In genomic region chr16:70391881-70392481, GRCh38 we compare ENCODE assay signal across 11 cellular contexts. TPM values are rescaled to one million over a fixed set of nuclear protein-coding genes. Genes with fewer than 3 reads are reported as not detected.
A peak's percentile ranks its signal among the peaks of the same experiment; 100 is the strongest.
DNase-seq lines count a peak whose midpoint lies in the region; ATAC-seq and TF ChIP-seq lines count a peak whose summit lies in the region.
"Had no signal": no experiment of that assay in that cellular context is flagged by ENCODE, and none has a peak within 500 bp of the region (broad histone marks: within the 10 kb centered on the region; RNA-seq: fewer than 3 reads in every experiment).

No MANE protein-coding gene starts in this region.

- H2BK5ac ChIP-seq in IMR-90 (ENCODE audit: low read depth, low read length, poor library complexity, severe bottlenecking), result no peak overlapping the region

- CTCF ChIA-PET in IMR-90 (lab: Yijun Ruan, JAX), result interaction anchor here (0.9 kb wide), 1 partner anchor 9 kb away, joined by 3 read pairs; no protein-coding TSS in a partner anchor

- H4K91ac ChIP-seq in IMR-90 (ENCODE audit: insufficient read depth, low read depth, low read length), result peak overlapping the region; percentile 41; the same call in 1 of the 2 replicates

- no peaks in the 10 kb centered on the region for H3K27me3 ChIP-seq in IMR-90 (ENCODE audit: control insufficient read depth, insufficient read depth, low read length)
- no peaks in the 10 kb centered on the region for H3K27me3 ChIP-seq in effector memory CD4-positive, alpha-beta T cell (replicated peaks; ENCODE audit: control insufficient read depth, insufficient read depth, low read length, poor library complexity, severe bottlenecking)
- H3K27me3 ChIP-seq: body of pancreas, SJCRH30 had no signal

- H2BK120ac ChIP-seq in IMR-90 (ENCODE audit: low read depth, low read length), result peak overlapping the region; percentile 18; the same call in 1 of the 2 replicates

- peak overlapping the region; percentile 70 for H3K4ac ChIP-seq in IMR-90 (ENCODE audit: low read depth, low read length)

- H4K8ac ChIP-seq in IMR-90 (ENCODE audit: low read depth in 2 of 2, low read length in 2 of 2), result peak overlapping the region; percentile 4 to 34; a peak in 1 of 4 replicates

- H3K4me3 ChIP-seq in IMR-90 (ENCODE audit: insufficient read depth, low read depth, low read length), result no peak overlapping the region
- H3K4me3 ChIP-seq in cardiac fibroblast (replicated peaks in 1 of 2; ENCODE audit: low read depth in 2 of 2, low read length in 2 of 2), result no peak overlapping the region
- no peak overlapping the region for H3K4me3 ChIP-seq in effector memory CD4-positive, alpha-beta T cell (ENCODE audit: insufficient read depth, low read depth, low read length, poor library complexity, severe bottlenecking)
- H3K4me3 ChIP-seq: body of pancreas, SJCRH30 had no signal

- peak overlapping the region; percentile 91 for H2AK9ac ChIP-seq in IMR-90 (replicated peaks; ENCODE audit: low read depth, low read length, poor library complexity)

- TF ChIP-seq RAD21 in IMR-90 (IDR thresholded peaks at IDR 0.05; ENCODE audit: low read length), result no peak

- POLR2A ChIA-PET in IMR-90 (lab: Charles Lee; ENCODE audit: unreplicated experiment), result no interaction called here

- no CpG with 5 or more reads among the region's 7 CpGs for WGBS in IMR-90 (ENCODE audit: extremely low coverage in 2 of 2, insufficient read length in 1 of 2), 2 experiments

- peaks cover 5% of the 10 kb centered on the region; the same call in 1 of the 2 replicates for H4K20me1 ChIP-seq in IMR-90 (ENCODE audit: insufficient read depth, low read length)

- intact Hi-C loops in IMR-90 (cut with micrococcal nuclease), result no loop called here

- H3K79me1 ChIP-seq in IMR-90 (ENCODE audit: low read depth in 1 of 2, low read length in 2 of 2), result peaks cover 0 to 52% of the 10 kb centered on the region in 2 experiments; a peak in 3 of 4 replicates

- DNase-seq in AG09319 (ENCODE audit: extremely low read depth, low read depth), result peak; percentile 47
- DNase-seq in IMR-90, result peak; percentile 70
- DNase-seq in cardiac fibroblast (ENCODE audit: low read depth in 2 of 2), result peak; percentile 47 to 78
- DNase-seq in iris pigment epithelial cell (ENCODE audit: low read depth), result peak; percentile 63
- DNase-seq in Kasumi-1 (lab: John Stamatoyannopoulos, UW), result no peak
- no peak for DNase-seq in effector memory CD4-positive, alpha-beta T cell
- DNase-seq: NCI-H2081, SJCRH30 had no signal

- no peak for TF ChIP-seq POLR2A in IMR-90 (IDR thresholded peaks at IDR 0.05; ENCODE audit: low read depth, low read length)

- H3K14ac ChIP-seq in IMR-90 (replicated peaks; ENCODE audit: low read depth, low read length), result peak overlapping the region; percentile 63; the same call in 1 of the 2 replicates

- H3K9ac ChIP-seq in IMR-90 (ENCODE audit: low read depth, low read length), result no peak overlapping the region

- no peaks in the 10 kb centered on the region for H3K9me3 ChIP-seq in IMR-90 (ENCODE audit: control insufficient read depth, insufficient read depth, low read length)
- H3K9me3 ChIP-seq in effector memory CD4-positive, alpha-beta T cell (ENCODE audit: control insufficient read depth, low read length), result no peaks in the 10 kb centered on the region
- H3K9me3 ChIP-seq: body of pancreas, SJCRH30 had no signal

- no peak overlapping the region for H3K4me2 ChIP-seq in IMR-90 (ENCODE audit: low read depth, low read length)

- dilution Hi-C loops in IMR-90 (cut with HindIII; ENCODE audit: low sequenced_read_pairs, unreplicated experiment), result no loop called here

- ATAC-seq in IMR-90 (ENCODE audit: low read depth) (peak; percentile 83), HG03442 (IDR thresholded peaks at IDR 0.05; ENCODE audit: unreplicated experiment) (no peak), HG02973 (IDR thresholded peaks at IDR 0.05; ENCODE audit: unreplicated experiment) (no peak)
- ATAC-seq: body of pancreas had no signal

- H2BK15ac ChIP-seq in IMR-90 (ENCODE audit: low read depth, low read length), result peak overlapping the region; percentile 46; the same call in 1 of the 3 replicates

- in situ Hi-C loops in IMR-90 (cut with MboI; ENCODE audit: low sequenced_read_pairs), result no loop called here

- H3K4me1 ChIP-seq in IMR-90 (ENCODE audit: control insufficient read depth, insufficient read depth, low read length), result peaks cover 9% of the 10 kb centered on the region
- H3K4me1 ChIP-seq in effector memory CD4-positive, alpha-beta T cell (ENCODE audit: control insufficient read depth, insufficient read depth, low read length, poor library complexity, severe bottlenecking), result no peaks in the 10 kb centered on the region
- H3K4me1 ChIP-seq: body of pancreas, SJCRH30 had no signal

- H2BK20ac ChIP-seq in IMR-90 (ENCODE audit: low read depth, low read length), result no peak overlapping the region

- H4K5ac ChIP-seq in IMR-90 (ENCODE audit: low read depth, low read length), result no peak overlapping the region

- peak overlapping the region; percentile 63 for H2AFZ ChIP-seq in IMR-90 (replicated peaks; ENCODE audit: low read length, poor library complexity)

- no peak overlapping the region for H3K18ac ChIP-seq in IMR-90 (ENCODE audit: low read depth, low read length)

- H3K56ac ChIP-seq in IMR-90 (ENCODE audit: extremely low read depth, insufficient read depth, low read length), result no peak overlapping the region; the same call in 1 of the 2 replicates

- TF ChIP-seq CTCF in AG09319 (IDR thresholded peaks at IDR 0.05; ENCODE audit: low read depth, low read length), result no peak
- TF ChIP-seq CTCF in IMR-90 (conservative IDR thresholded peaks at IDR 0.05; ENCODE audit: low read depth, low read length), result no peak
- no peak for TF ChIP-seq CTCF in cardiac fibroblast (IDR thresholded peaks at IDR 0.05; ENCODE audit: low read depth, low read length)

- H2AK5ac ChIP-seq in IMR-90 (ENCODE audit: low read depth, low read length), result peak overlapping the region; percentile 87

- H3K36me3 ChIP-seq in IMR-90 (ENCODE audit: control insufficient read depth, insufficient read depth, low read length), result peaks cover 18% of the 10 kb centered on the region
- H3K36me3 ChIP-seq in effector memory CD4-positive, alpha-beta T cell (ENCODE audit: control insufficient read depth, insufficient read depth, low read length), result no peaks in the 10 kb centered on the region
- H3K36me3 ChIP-seq: SJCRH30 had no signal

- H3K23ac ChIP-seq in IMR-90 (ENCODE audit: low read depth, low read length), result 0 out of 2 replicates have a peak overlapping the region, but pooled peaks have one; percentile 16

- peaks cover 17% of the 10 kb centered on the region for H3K9me1 ChIP-seq in IMR-90 (ENCODE audit: insufficient read depth, low read length)

- H3K27ac ChIP-seq in IMR-90 (ENCODE audit: insufficient read depth, low read length), result no peak overlapping the region
- no peak overlapping the region for H3K27ac ChIP-seq in effector memory CD4-positive, alpha-beta T cell (ENCODE audit: insufficient read depth, low read length, poor library complexity, severe bottlenecking)
- H3K27ac ChIP-seq: body of pancreas, SJCRH30 had no signal

- BruUV-seq in IMR-90 (replicated peaks; lab: Mats Ljungman, UMichigan), result no TSS peak

TF ChIP-seq in IMR-90, 13 proteins besides CTCF, POLR2A, EP300 and RAD21:
- TF ChIP-seq CEBPB (IDR thresholded peaks at IDR 0.05; ENCODE audit: low read depth, low read length), result no peak
- no peak for TF ChIP-seq SMC3 (IDR thresholded peaks at IDR 0.05; ENCODE audit: low read depth, low read length)
- no peak for TF ChIP-seq RCOR1 (IDR thresholded peaks at IDR 0.05; ENCODE audit: insufficient replicate concordance, low read length)
- no peak for TF ChIP-seq USF2 (IDR thresholded peaks at IDR 0.05; ENCODE audit: low read depth, low read length)
- TF ChIP-seq RFX5 (IDR thresholded peaks at IDR 0.05; ENCODE audit: low read depth, low read length), result no peak
- no peak for TF ChIP-seq MAFK (IDR thresholded peaks at IDR 0.05; ENCODE audit: low read depth, low read length)
- no peak for TF ChIP-seq ELK1 (IDR thresholded peaks at IDR 0.05; ENCODE audit: borderline replicate concordance, low read depth, low read length)
- no peak for TF ChIP-seq MAZ (IDR thresholded peaks at IDR 0.05; ENCODE audit: borderline replicate concordance, low read depth, low read length)
- no peak for TF ChIP-seq NFE2L2 (IDR thresholded peaks at IDR 0.05; ENCODE audit: low read depth, low read length)
- TF ChIP-seq BHLHE40 (IDR thresholded peaks at IDR 0.05; ENCODE audit: low read depth, low read length), result no peak
TF ChIP-seq in IMR-90: peak in this region for 0.

RNA-seq across cellular contexts. Expression of gene DDX19A, which starts 45.3 kb away (rescaled TPM):
- 52.2 and 69.5 TPM in 2 replicates for total RNA-seq in IMR-90 (2012; rRNA removed)
- 41.1 and 44.7 TPM in 2 replicates for polyA plus RNA-seq in IMR-90 (2012; rRNA removed)
- 24.2 and 33.9 TPM in 2 replicates for polyA plus RNA-seq in IMR-90 (2012; cell fraction: cytosol; rRNA removed)
- polyA plus RNA-seq in IMR-90 (2012; cell fraction: nucleus; rRNA removed; ENCODE audit: low replicate concordance), result 20.1 and 38.5 TPM in 2 replicates

RNA-seq across cellular contexts. Expression of gene ST3GAL2, which starts 46.9 kb away (rescaled TPM):
- total RNA-seq in IMR-90 (2012; rRNA removed), result 16.4 and 17.4 TPM in 2 replicates
- polyA plus RNA-seq in IMR-90 (2012; rRNA removed), result 17.7 and 18.3 TPM in 2 replicates
- polyA plus RNA-seq in IMR-90 (2012; cell fraction: cytosol; rRNA removed), result 13.0 and 21.7 TPM in 2 replicates
- polyA plus RNA-seq in IMR-90 (2012; cell fraction: nucleus; rRNA removed; ENCODE audit: low replicate concordance), result 13.5 and 18.2 TPM in 2 replicates

Comparison
In these comparisons a context has a peak if more than half of its experiments do, and no peak if none do; other contexts are left out.
1. DNase-seq: peak in AG09319 (single experiment), IMR-90 (single experiment), cardiac fibroblast (2 of 2) and iris pigment epithelial cell (single experiment); none in Kasumi-1 (0 of 2) and effector memory CD4-positive, alpha-beta T cell (0 of 3).